ENCODE assay signal across 13 cellular contexts in genomic region chr6:106704327-106704726, GRCh38.
A peak's percentile ranks its signal among the peaks of the same experiment; 100 is the strongest.
DNase-seq lines count a peak whose midpoint lies in the region; ATAC-seq and TF ChIP-seq lines count a peak whose summit lies in the region.
"Had no signal": no experiment of that assay in that cellular context is flagged by ENCODE, and none has a peak within 500 bp of the region (broad histone marks: within the 10 kb centered on the region; RNA-seq: fewer than 3 reads in every experiment).

No MANE protein-coding gene starts in this region.

- H3K4me1 Mint-ChIP-seq in stimulated activated naive B cell treated with anti-CD40 and anti-IgM and Interleukin-4, amounts not matched to agents 10 μg/mL and 1 μg/mL and 100 μg/mL, for 72 hours = peaks cover 42 to 68% of the 10 kb centered on the region in 2 donors
- H3K4me1 Mint-ChIP-seq: CD8-positive, alpha-beta memory T cell had no signal

- no peak overlapping the region for H2AFZ ChIP-seq in OCI-LY1 (ENCODE audit: low read length)
- H2AFZ ChIP-seq: GM23248 had no signal

- H3F3A ChIP-seq in OCI-LY1 (ENCODE audit: insufficient read depth, low read length) = peaks cover 18% of the 10 kb centered on the region; the same call in 1 of the 2 replicates

- H3K27ac ChIP-seq in BLaER1 treated with 17β-estradiol and CSF1 and Interleukin-3, amounts not matched to agents 10 nM and 100 nM = peak overlapping the region in 3 of 11 experiments; percentile 68 to 90 (median 75); a peak in 3 of 22 replicates
- H3K27ac ChIP-seq in OCI-LY1 (ENCODE audit: low read depth, low read length, poor library complexity, severe bottlenecking) = peak overlapping the region; percentile 100
- peak overlapping the region in 4 of 8 donors; percentile 77 to 87 (median 83) for H3K27ac ChIP-seq in spleen
- no peak overlapping the region for H3K27ac ChIP-seq in heart left ventricle
- H3K27ac ChIP-seq: GM23248 had no signal

- H3K27me3 ChIP-seq in BLaER1 treated with 17β-estradiol and CSF1 and Interleukin-3, amounts not matched to agents 10 nM and 100 nM = no peaks in the 10 kb centered on the region
- H3K27me3 ChIP-seq in OCI-LY1 (ENCODE audit: insufficient read depth, low read length) = no peaks in the 10 kb centered on the region
- H3K27me3 ChIP-seq in spleen (replicated peaks in 1 of 7) = no peaks in the 10 kb centered on the region
- peaks cover 0 to 14% (median 0%) of the 10 kb centered on the region in 9 donors for H3K27me3 ChIP-seq in heart left ventricle
- H3K27me3 ChIP-seq: BE2C had no signal

- no peak for DNase-seq in stimulated activated naive B cell treated with anti-CD40 and anti-IgM and Interleukin-4, amounts not matched to agents 10 μg/mL and 1 μg/mL and 100 μg/mL, for 72 hours
- no peak for DNase-seq in spleen
- DNase-seq in heart left ventricle = no peak
- DNase-seq in activated effector memory CD4-positive, alpha-beta T cell treated with anti-CD3 and anti-CD28 coated beads, Interleukin-2, amount 50 U/mL, for 16 hours = no peak
- DNase-seq: BE2C; Caco-2; CD8-positive, alpha-beta memory T cell; GM23248; IMR-90 had no signal

- peaks cover 30 to 51% (median 43%) of the 10 kb centered on the region in 11 experiments for H3K9me3 ChIP-seq in BLaER1 treated with 17β-estradiol and CSF1 and Interleukin-3, amounts not matched to agents 10 nM and 100 nM (replicated peaks in 1 of 11)
- H3K9me3 ChIP-seq in OCI-LY1 (ENCODE audit: low read length) = peaks cover 16% of the 10 kb centered on the region
- H3K9me3 ChIP-seq in spleen = peaks cover 0 to 13% (median 0%) of the 10 kb centered on the region in 8 donors
- H3K9me3 ChIP-seq in heart left ventricle = no peaks in the 10 kb centered on the region
- H3K9me3 ChIP-seq: Caco-2 had no signal

- peaks cover 7 to 8% of the 10 kb centered on the region in 2 donors for H3K9me3 Mint-ChIP-seq in stimulated activated naive B cell treated with anti-CD40 and anti-IgM and Interleukin-4, amounts not matched to agents 10 μg/mL and 1 μg/mL and 100 μg/mL, for 72 hours

- 88 to 93% (median 91%) methylated on average over 4 of the region's 4 CpGs for WGBS in spleen, 5 donors
- 77 to 90% (median 82%) methylated on average over 4 of the region's 4 CpGs for WGBS in heart left ventricle, 4 donors

- peak overlapping the region in 6 of 11 experiments; percentile 69 to 92 (median 88); a peak in 10 of 22 replicates for H3K4me2 ChIP-seq in BLaER1 treated with 17β-estradiol and CSF1 and Interleukin-3, amounts not matched to agents 10 nM and 100 nM
- H3K4me2 ChIP-seq in OCI-LY1 (ENCODE audit: low read length) = peak overlapping the region; percentile 84

- intact Hi-C loops in spleen (cut with DNase I; ENCODE audit: low total_unique reads) (no loop called here), heart left ventricle (cut with DNase I) (no loop called here)

- H3K36me3 Mint-ChIP-seq in stimulated activated naive B cell treated with anti-CD40 and anti-IgM and Interleukin-4, amounts not matched to agents 10 μg/mL and 1 μg/mL and 100 μg/mL, for 72 hours = peaks cover 6 to 10% of the 10 kb centered on the region in 2 donors

- no peak overlapping the region for H3K4me3 Mint-ChIP-seq in stimulated activated naive B cell treated with anti-CD40 and anti-IgM and Interleukin-4, amounts not matched to agents 10 μg/mL and 1 μg/mL and 100 μg/mL, for 72 hours
- H3K4me3 Mint-ChIP-seq: CD8-positive, alpha-beta memory T cell had no signal

- no peaks in the 10 kb centered on the region for H4K20me1 ChIP-seq in BLaER1 treated with 17β-estradiol and CSF1 and Interleukin-3, amounts not matched to agents 10 nM and 100 nM
- no peaks in the 10 kb centered on the region for H4K20me1 ChIP-seq in OCI-LY1 (ENCODE audit: insufficient read depth, low read length)

- H3K4me1 ChIP-seq in BLaER1 treated with 17β-estradiol and CSF1 and Interleukin-3, amounts not matched to agents 10 nM and 100 nM = peaks cover 12 to 70% (median 51%) of the 10 kb centered on the region in 10 experiments
- H3K4me1 ChIP-seq in OCI-LY1 (ENCODE audit: insufficient read depth, low read length, severe bottlenecking) = peaks cover 55% of the 10 kb centered on the region
- H3K4me1 ChIP-seq in spleen = peaks cover 0 to 29% (median 9%) of the 10 kb centered on the region in 6 donors
- no peaks in the 10 kb centered on the region for H3K4me1 ChIP-seq in heart left ventricle

- H3K9ac ChIP-seq in BLaER1 treated with 17β-estradiol and CSF1 and Interleukin-3, amounts not matched to agents 10 nM and 100 nM = peak overlapping the region in 1 of 11 experiments; percentile 80; a peak in 1 of 22 replicates
- peak overlapping the region; percentile 88 for H3K9ac ChIP-seq in OCI-LY1 (ENCODE audit: low read length)
- H3K9ac ChIP-seq: GM23248 had no signal

- TF ChIP-seq CTCF in OCI-LY1 (IDR thresholded peaks at IDR 0.05; ENCODE audit: low read length) = no peak
- TF ChIP-seq CTCF in spleen (IDR thresholded peaks at IDR 0.05 in 8 of 11, conservative IDR thresholded peaks at IDR 0.05 in 3 of 11) = no peak
- TF ChIP-seq CTCF in heart left ventricle (IDR thresholded peaks at IDR 0.05) = no peak

- TF ChIP-seq POLR2A in spleen (IDR thresholded peaks at IDR 0.05) = no peak
- TF ChIP-seq POLR2A in heart left ventricle (IDR thresholded peaks at IDR 0.05) = no peak

- no peaks in the 10 kb centered on the region for H3K79me2 ChIP-seq in OCI-LY1 (ENCODE audit: insufficient read depth, low read length)

- peaks cover 0 to 17% (median 3%) of the 10 kb centered on the region in 11 experiments; a peak in 5 of 22 replicates for H3K36me3 ChIP-seq in BLaER1 treated with 17β-estradiol and CSF1 and Interleukin-3, amounts not matched to agents 10 nM and 100 nM
- H3K36me3 ChIP-seq in OCI-LY1 (ENCODE audit: insufficient read depth, low read length) (peaks cover 19% of the 10 kb centered on the region), spleen (no peaks in the 10 kb centered on the region), heart left ventricle (no peaks in the 10 kb centered on the region)
- H3K36me3 ChIP-seq: BE2C had no signal

- H3K27ac Mint-ChIP-seq in stimulated activated naive B cell treated with anti-CD40 and anti-IgM and Interleukin-4, amounts not matched to agents 10 μg/mL and 1 μg/mL and 100 μg/mL, for 72 hours = peak overlapping the region; percentile 37
- H3K27ac Mint-ChIP-seq: CD8-positive, alpha-beta memory T cell had no signal

- no peaks in the 10 kb centered on the region for H3K27me3 Mint-ChIP-seq in stimulated activated naive B cell treated with anti-CD40 and anti-IgM and Interleukin-4, amounts not matched to agents 10 μg/mL and 1 μg/mL and 100 μg/mL, for 72 hours

- peak overlapping the region in 5 of 10 experiments; percentile 0 to 54 (median 40); a peak in 3 of 20 replicates for H3K4me3 ChIP-seq in BLaER1 treated with 17β-estradiol and CSF1 and Interleukin-3, amounts not matched to agents 10 nM and 100 nM
- peak overlapping the region; percentile 57 for H3K4me3 ChIP-seq in OCI-LY1 (ENCODE audit: low read depth, low read length, poor library complexity, severe bottlenecking)
- no peak overlapping the region for H3K4me3 ChIP-seq in spleen
- no peak overlapping the region for H3K4me3 ChIP-seq in heart left ventricle
- H3K4me3 ChIP-seq: GM23248 had no signal

- ATAC-seq in esophagus mucosa (peak; percentile 84), heart left ventricle (no peak)
- ATAC-seq in stimulated activated naive B cell treated with anti-CD40 and anti-IgM and Interleukin-4, amounts not matched to agents 10 μg/mL and 1 μg/mL and 100 μg/mL, for 72 hours (replicated peaks) = no peak
- ATAC-seq: HCT116 had no signal

- no peaks in the 10 kb centered on the region for H3K9me2 ChIP-seq in OCI-LY1 (ENCODE audit: low read depth, low read length)
